ENCODE assay signal across 18 cellular contexts in genomic region chr20:57135875-57136274, GRCh38.
DNase-seq lines count a peak whose midpoint lies in the region; ATAC-seq, FAIRE-seq and TF ChIP-seq lines count a peak whose summit lies in the region.
"Had no signal": no experiment of that assay in that cellular context is flagged by ENCODE, and none has a peak within 500 bp of the region (broad histone marks: within the 10 kb centered on the region; RNA-seq: fewer than 3 reads in every experiment).

No MANE protein-coding gene starts in this region.

- FAIRE-seq in HTR-8/SVneo (lab: Jason Lieb, UNC), result peak; percentile 94
- FAIRE-seq in GM12878 (lab: Jason Lieb, UNC), result no peak
- FAIRE-seq: G401.6 had no signal

- H3K79me2 ChIP-seq in OCI-LY1 (ENCODE audit: insufficient read depth, low read length), result no peaks in the 10 kb centered on the region
- no peaks in the 10 kb centered on the region for H3K79me2 ChIP-seq in GM12878 (ENCODE audit: control insufficient read depth, insufficient read depth, low read length)

- BruUV-seq in GM12878 (replicated peaks; lab: Mats Ljungman, UMichigan), result no TSS peak

- peak overlapping the region; percentile 7 for H3K4me3 ChIP-seq in OCI-LY1 (ENCODE audit: low read depth, low read length, poor library complexity, severe bottlenecking)
- H3K4me3 ChIP-seq in GM12878, result no peak overlapping the region
- H3K4me3 ChIP-seq: SJSA1 had no signal

- ATAC-seq in GM12878, result no peak
- ATAC-seq in GM19324 (IDR thresholded peaks at IDR 0.05; ENCODE audit: low FRiP score, unreplicated experiment), result no peak

- in situ Hi-C loops in GM12878 (cut with MboI), result no loop called here

- SMC1A ChIA-PET in GM12878 (lab: Charles Lee; ENCODE audit: uncharacterized antibody, unreplicated experiment), result no interaction called here

- H3F3A ChIP-seq in OCI-LY1 (ENCODE audit: insufficient read depth, low read length), result no peaks in the 10 kb centered on the region

- H3K27ac ChIP-seq in OCI-LY1 (ENCODE audit: low read depth, low read length, poor library complexity, severe bottlenecking), result no peak overlapping the region
- H3K27ac ChIP-seq in GM12878 (ENCODE audit: control insufficient read depth, insufficient read depth), result no peak overlapping the region
- H3K27ac ChIP-seq: RWPE1, SJSA1 had no signal

- H3K36me3 ChIP-seq in OCI-LY1 (ENCODE audit: insufficient read depth, low read length) (no peaks in the 10 kb centered on the region; the same call in 1 of the 2 replicates), GM12878 (ENCODE audit: control insufficient read depth in 2 of 2, insufficient read depth in 2 of 2, low read length in 1 of 2) (no peaks in the 10 kb centered on the region)
- H3K36me3 ChIP-seq: SJSA1 had no signal

- POLR2A ChIA-PET in GM12878 (lab: Charles Lee), result no interaction called here

- WGBS in GM12878 (ENCODE audit: insufficient coverage, insufficient replicate concordance, low lambda C conversion rate, missing lambda C conversion rate), result 38% methylated on average over 6 of the region's 6 CpGs

- H3K4me2 ChIP-seq in OCI-LY1 (ENCODE audit: low read length), result peak overlapping the region; percentile 39
- no peak overlapping the region for H3K4me2 ChIP-seq in GM12878 (ENCODE audit: control insufficient read depth, insufficient read depth)

- TF ChIP-seq EP300 in GM12878 (IDR thresholded peaks at IDR 0.05; ENCODE audit: borderline replicate concordance in 1 of 2, control insufficient read depth in 1 of 2, low read depth in 2 of 2, low read length in 2 of 2), result no peak

- no peak overlapping the region for H3K9ac ChIP-seq in OCI-LY1 (ENCODE audit: low read length)
- no peak overlapping the region for H3K9ac ChIP-seq in GM12878 (ENCODE audit: control insufficient read depth, insufficient read depth, low read length)

- CTCF ChIA-PET in GM12878 (lab: Yijun Ruan, JAX), result no interaction called here

- no peaks in the 10 kb centered on the region for H3K9me2 ChIP-seq in OCI-LY1 (ENCODE audit: low read depth, low read length)

- no peak for TF ChIP-seq POLR2A in GM12878 (IDR thresholded peaks at IDR 0.05; ENCODE audit: low read depth, low read length)

- TF ChIP-seq CTCF in OCI-LY1 (IDR thresholded peaks at IDR 0.05; ENCODE audit: low read length), result no peak
- TF ChIP-seq CTCF in GM12878 (IDR thresholded peaks at IDR 0.05 in 2 of 3, conservative IDR thresholded peaks at IDR 0.05 in 1 of 3; ENCODE audit: control insufficient read depth in 2 of 3, extremely low read depth in 1 of 3, insufficient read depth in 1 of 3, low read depth in 3 of 3, low read length in 3 of 3), result no peak

- TF ChIP-seq RAD21 in GM12878 (IDR thresholded peaks at IDR 0.05; ENCODE audit: insufficient read depth, low read depth, low read length), result no peak

- H3K9me3 ChIP-seq in OCI-LY1 (ENCODE audit: low read length) (no peaks in the 10 kb centered on the region), GM12878 (replicated peaks; ENCODE audit: control insufficient read depth, insufficient read depth, low read length) (no peaks in the 10 kb centered on the region)
- H3K9me3 ChIP-seq: SJSA1 had no signal

- H3K27me3 ChIP-seq in OCI-LY1 (ENCODE audit: insufficient read depth, low read length), result peaks cover 13% of the 10 kb centered on the region; the same call in 1 of the 2 replicates
- H3K27me3 ChIP-seq in GM12878 (replicated peaks in 1 of 2; ENCODE audit: control insufficient read depth in 2 of 2, insufficient read depth in 2 of 2, low read length in 1 of 2), result no peaks in the 10 kb centered on the region; a peak in 2 of 4 replicates

- H4K20me1 ChIP-seq in OCI-LY1 (ENCODE audit: insufficient read depth, low read length) (no peaks in the 10 kb centered on the region), GM12878 (ENCODE audit: control insufficient read depth, insufficient read depth) (no peaks in the 10 kb centered on the region)

- intact Hi-C loops in GM12878 (cut with micrococcal nuclease; ENCODE audit: unreplicated experiment), result no loop called here

- H2AFZ ChIP-seq in OCI-LY1 (ENCODE audit: low read length) (peak overlapping the region; percentile 95; the same call in 1 of the 2 replicates), GM12878 (ENCODE audit: control insufficient read depth, low read depth, low read length) (no peak overlapping the region)

- RAD21 ChIA-PET in GM12878 (lab: Charles Lee; ENCODE audit: unreplicated experiment), result no interaction called here

- no peak for DNase-seq in HTR-8/SVneo (ENCODE audit: insufficient read length, low spot score)
- DNase-seq in GM12878 (ENCODE audit: low read depth, low spot score), result no peak
- no peak for DNase-seq in pons (ENCODE audit: low spot score)
- no peak for DNase-seq in NCI-H510A treated with DMSO at 0.1 percent for 48 hours (lab: John Stamatoyannopoulos, UW)
- no peak for DNase-seq in C1 segment of cervical spinal cord (lab: John Stamatoyannopoulos, UW)
- DNase-seq: Calu3; CD4-positive, CD25-positive, alpha-beta regulatory T cell; NCI-H1048; NCI-H146; NCI-H2107; NCI-H345; NCI-H526 treated with DMSO at 0.1 percent for 48 hours; OCI-M1 had no signal

- H3K4me1 ChIP-seq in OCI-LY1 (ENCODE audit: insufficient read depth, low read length, severe bottlenecking) (peaks cover 8% of the 10 kb centered on the region), GM12878 (ENCODE audit: control insufficient read depth, insufficient read depth, low read length) (no peaks in the 10 kb centered on the region)
- H3K4me1 ChIP-seq: SJSA1 had no signal

TF ChIP-seq in GM12878, 131 proteins besides CTCF, POLR2A, EP300 and RAD21:
- TF ChIP-seq BACH1 (IDR thresholded peaks at IDR 0.05; ENCODE audit: borderline replicate concordance) (no peak), MTA2 (IDR thresholded peaks at IDR 0.05; ENCODE audit: low read depth) (no peak), USF1 (IDR thresholded peaks at IDR 0.05; ENCODE audit: borderline replicate concordance, extremely low read length, insufficient read depth, low read depth, low read length) (peak; percentile 29)
